ENCODE assay signal across 18 cellular contexts in genomic region chr12:91741932-91742331, GRCh38.
DNase-seq lines count a peak whose midpoint lies in the region; ATAC-seq and TF ChIP-seq lines count a peak whose summit lies in the region.
"Had no signal": no experiment of that assay in that cellular context is flagged by ENCODE, and none has a peak within 500 bp of the region (broad histone marks: within the 10 kb centered on the region; RNA-seq: fewer than 3 reads in every experiment).

No MANE protein-coding gene starts in this region.

- H3K27me3 ChIP-seq in IMR-90 (ENCODE audit: control insufficient read depth, insufficient read depth, low read length): peaks cover 2% of the 10 kb centered on the region; the same call in 1 of the 2 replicates
- H3K27me3 ChIP-seq in mesenchymal stem cell (ENCODE audit: control insufficient read depth in 1 of 2, insufficient read depth in 1 of 2, low read length in 2 of 2): no peaks in the 10 kb centered on the region
- H3K27me3 ChIP-seq: BLaER1 had no signal

- no peak overlapping the region for H2AK5ac ChIP-seq in IMR-90 (ENCODE audit: low read depth, low read length)
- H2AK5ac ChIP-seq in mesenchymal stem cell (ENCODE audit: low read length, severe bottlenecking): no peak overlapping the region

- POLR2A ChIA-PET in IMR-90 (lab: Charles Lee; ENCODE audit: unreplicated experiment): no interaction called here

- H4K5ac ChIP-seq in IMR-90 (ENCODE audit: low read depth, low read length): no peak overlapping the region

- H2BK15ac ChIP-seq in IMR-90 (ENCODE audit: low read depth, low read length) (no peak overlapping the region), mesenchymal stem cell (ENCODE audit: low read depth, poor library complexity, severe bottlenecking) (no peak overlapping the region)

- no peak for TF ChIP-seq POLR2A in IMR-90 (IDR thresholded peaks at IDR 0.05; ENCODE audit: low read depth, low read length)

- 27% methylated on average over 2 of the region's 2 CpGs; no CpG with 5 or more reads in 1 of the 2 experiments for WGBS in IMR-90 (ENCODE audit: extremely low coverage in 2 of 2, insufficient read length in 1 of 2), 2 experiments
- 78% methylated on average over 2 of the region's 2 CpGs for WGBS in mesenchymal stem cell

- peak; percentile 78 for ATAC-seq in IMR-90 (ENCODE audit: low read depth)
- ATAC-seq in HG02840 (IDR thresholded peaks at IDR 0.05; ENCODE audit: low FRiP score, unreplicated experiment): no peak
- no peak for ATAC-seq in HG02870 (IDR thresholded peaks at IDR 0.05; ENCODE audit: unreplicated experiment)
- no peak for ATAC-seq in GM19023 (IDR thresholded peaks at IDR 0.05; ENCODE audit: unreplicated experiment)
- ATAC-seq: CD8-positive, alpha-beta T cell; GM12878; HCT116 had no signal

- H3K4ac ChIP-seq in IMR-90 (ENCODE audit: low read depth, low read length) (no peak overlapping the region), mesenchymal stem cell (ENCODE audit: low read depth in 1 of 2, low read length in 2 of 2) (no peak overlapping the region)

- no peak for TF ChIP-seq CTCF in IMR-90 (conservative IDR thresholded peaks at IDR 0.05; ENCODE audit: low read depth, low read length)

- DNase-seq in IMR-90 (peak; percentile 22), fibroblast of peridontal ligament (ENCODE audit: extremely low read depth) (peak; percentile 14), mesenchymal stem cell (peak; percentile 22)
- DNase-seq: Caco-2; CD4-positive, CD25-positive, alpha-beta regulatory T cell; CD8-positive, alpha-beta T cell; DMS153; EL; GDM1; GM23248; H7 had no signal

- no peaks in the 10 kb centered on the region for H3K36me3 ChIP-seq in IMR-90 (ENCODE audit: control insufficient read depth, insufficient read depth, low read length)
- no peaks in the 10 kb centered on the region for H3K36me3 ChIP-seq in mesenchymal stem cell (ENCODE audit: control insufficient read depth in 1 of 2, insufficient read depth in 2 of 2, low read depth in 1 of 2, low read length in 2 of 2)
- H3K36me3 ChIP-seq: BLaER1 had no signal

- no peak overlapping the region for H2AK9ac ChIP-seq in IMR-90 (replicated peaks; ENCODE audit: low read depth, low read length, poor library complexity)

- no peak overlapping the region for H3K27ac ChIP-seq in IMR-90 (ENCODE audit: insufficient read depth, low read length)
- H3K27ac ChIP-seq in mesenchymal stem cell (ENCODE audit: low read length, poor library complexity, severe bottlenecking): no peak overlapping the region
- H3K27ac ChIP-seq: BLaER1, C4-2B, GM23248 had no signal

- H3K23ac ChIP-seq in IMR-90 (ENCODE audit: low read depth, low read length) (no peak overlapping the region), mesenchymal stem cell (ENCODE audit: low read length in 2 of 2) (no peak overlapping the region)

- H2AFZ ChIP-seq in IMR-90 (replicated peaks; ENCODE audit: low read length, poor library complexity): no peak overlapping the region
- no peak overlapping the region for H2AFZ ChIP-seq in mesenchymal stem cell (ENCODE audit: low read depth, low read length)
- H2AFZ ChIP-seq: GM23248 had no signal

- H3K4me1 ChIP-seq in IMR-90 (ENCODE audit: control insufficient read depth, insufficient read depth, low read length): peaks cover 3% of the 10 kb centered on the region; the same call in 1 of the 2 replicates
- H3K4me1 ChIP-seq in mesenchymal stem cell (ENCODE audit: control insufficient read depth, insufficient read depth, low read depth, low read length): no peaks in the 10 kb centered on the region
- H3K4me1 ChIP-seq: BLaER1, Caco-2 had no signal

- no peak overlapping the region for H2BK20ac ChIP-seq in IMR-90 (ENCODE audit: low read depth, low read length)

- H3K4me2 ChIP-seq in IMR-90 (ENCODE audit: low read depth, low read length): no peak overlapping the region
- no peak overlapping the region for H3K4me2 ChIP-seq in mesenchymal stem cell (ENCODE audit: low read length, poor library complexity, severe bottlenecking)
- H3K4me2 ChIP-seq: BLaER1 had no signal

- H3K9me3 ChIP-seq in IMR-90 (ENCODE audit: control insufficient read depth, insufficient read depth, low read length) (no peaks in the 10 kb centered on the region), mesenchymal stem cell (ENCODE audit: control insufficient read depth, low read length) (no peaks in the 10 kb centered on the region)
- H3K9me3 ChIP-seq: BLaER1, Caco-2 had no signal

- CTCF ChIA-PET in IMR-90 (lab: Yijun Ruan, JAX): no interaction called here

- no peak overlapping the region for H3K4me3 ChIP-seq in IMR-90 (ENCODE audit: insufficient read depth, low read depth, low read length)
- H3K4me3 ChIP-seq in mesenchymal stem cell (ENCODE audit: insufficient read depth in 1 of 2, low read depth in 1 of 2, low read length in 2 of 2): no peak overlapping the region
- H3K4me3 ChIP-seq: BLaER1, GM12878, GM23248 had no signal

- H3K18ac ChIP-seq in IMR-90 (ENCODE audit: low read depth, low read length): no peak overlapping the region
- no peak overlapping the region for H3K18ac ChIP-seq in mesenchymal stem cell (ENCODE audit: low read depth in 1 of 2, low read length in 2 of 2)

- no peaks in the 10 kb centered on the region for H3K79me1 ChIP-seq in IMR-90 (ENCODE audit: low read depth in 1 of 2, low read length in 2 of 2)
- H3K79me1 ChIP-seq in mesenchymal stem cell (replicated peaks; ENCODE audit: low read length, poor library complexity, severe bottlenecking): no peaks in the 10 kb centered on the region

- 0 out of 2 replicates have a peak, but pooled peaks cover 2% of the 10 kb centered on the region for H3K9me1 ChIP-seq in IMR-90 (ENCODE audit: insufficient read depth, low read length)

- no peak overlapping the region for H3K9ac ChIP-seq in IMR-90 (ENCODE audit: low read depth, low read length)
- H3K9ac ChIP-seq in mesenchymal stem cell (ENCODE audit: low read length): no peak overlapping the region
- H3K9ac ChIP-seq: BLaER1, GM23248 had no signal

- H4K91ac ChIP-seq in IMR-90 (ENCODE audit: insufficient read depth, low read depth, low read length) (no peak overlapping the region), mesenchymal stem cell (ENCODE audit: low read length) (no peak overlapping the region)

- no peak overlapping the region for H3K56ac ChIP-seq in IMR-90 (ENCODE audit: extremely low read depth, insufficient read depth, low read length)

- no peaks in the 10 kb centered on the region for H4K20me1 ChIP-seq in IMR-90 (ENCODE audit: insufficient read depth, low read length)
- H4K20me1 ChIP-seq: BLaER1 had no signal

- TF ChIP-seq RAD21 in IMR-90 (IDR thresholded peaks at IDR 0.05; ENCODE audit: low read length): no peak

- no peak overlapping the region for H2BK120ac ChIP-seq in IMR-90 (ENCODE audit: low read depth, low read length)
- H2BK120ac ChIP-seq in mesenchymal stem cell (ENCODE audit: low read depth, low read length): no peak overlapping the region

- no peak overlapping the region for H2BK12ac ChIP-seq in mesenchymal stem cell (ENCODE audit: low read length in 2 of 2)

- BruUV-seq in IMR-90 (replicated peaks; lab: Mats Ljungman, UMichigan): no TSS peak

- dilution Hi-C loops in IMR-90 (cut with HindIII; ENCODE audit: low sequenced_read_pairs, unreplicated experiment): no loop called here

- H3K14ac ChIP-seq in IMR-90 (replicated peaks; ENCODE audit: low read depth, low read length) (no peak overlapping the region), mesenchymal stem cell (ENCODE audit: low read length in 2 of 2) (no peak overlapping the region)

- intact Hi-C loops in IMR-90 (cut with micrococcal nuclease): no loop called here

- no peak overlapping the region for H4K8ac ChIP-seq in IMR-90 (ENCODE audit: low read depth in 2 of 2, low read length in 2 of 2)
- H4K8ac ChIP-seq in mesenchymal stem cell (ENCODE audit: low read length): no peak overlapping the region

- in situ Hi-C loops in IMR-90 (cut with MboI; ENCODE audit: low sequenced_read_pairs): no loop called here

- H2BK5ac ChIP-seq in IMR-90 (ENCODE audit: low read depth, low read length, poor library complexity, severe bottlenecking): no peak overlapping the region
- no peak overlapping the region for H2BK5ac ChIP-seq in mesenchymal stem cell (ENCODE audit: low read depth, low read length, poor library complexity, severe bottlenecking)

TF ChIP-seq in IMR-90, 13 proteins besides CTCF, POLR2A, EP300 and RAD21:
- no peak for TF ChIP-seq MXI1 (IDR thresholded peaks at IDR 0.05; ENCODE audit: borderline replicate concordance, low read depth, low read length)
- TF ChIP-seq NFE2L2 (IDR thresholded peaks at IDR 0.05; ENCODE audit: low read depth, low read length): no peak
- no peak for TF ChIP-seq MAZ (IDR thresholded peaks at IDR 0.05; ENCODE audit: borderline replicate concordance, low read depth, low read length)
- no peak for TF ChIP-seq SMC3 (IDR thresholded peaks at IDR 0.05; ENCODE audit: low read depth, low read length)
- TF ChIP-seq MAFK (IDR thresholded peaks at IDR 0.05; ENCODE audit: low read depth, low read length): no peak
- no peak for TF ChIP-seq RCOR1 (IDR thresholded peaks at IDR 0.05; ENCODE audit: insufficient replicate concordance, low read length)
- no peak for TF ChIP-seq RFX5 (IDR thresholded peaks at IDR 0.05; ENCODE audit: low read depth, low read length)
- no peak for TF ChIP-seq CHD1 (IDR thresholded peaks at IDR 0.05; ENCODE audit: low read depth, low read length)
- TF ChIP-seq, protein P1, sequence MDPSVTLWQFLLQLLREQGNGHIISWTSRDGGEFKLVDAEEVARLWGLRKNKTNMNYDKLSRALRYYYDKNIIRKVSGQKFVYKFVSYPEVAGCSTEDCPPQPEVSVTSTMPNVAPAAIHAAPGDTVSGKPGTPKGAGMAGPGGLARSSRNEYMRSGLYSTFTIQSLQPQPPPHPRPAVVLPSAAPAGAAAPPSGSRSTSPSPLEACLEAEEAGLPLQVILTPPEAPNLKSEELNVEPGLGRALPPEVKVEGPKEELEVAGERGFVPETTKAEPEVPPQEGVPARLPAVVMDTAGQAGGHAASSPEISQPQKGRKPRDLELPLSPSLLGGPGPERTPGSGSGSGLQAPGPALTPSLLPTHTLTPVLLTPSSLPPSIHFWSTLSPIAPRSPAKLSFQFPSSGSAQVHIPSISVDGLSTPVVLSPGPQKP (IDR thresholded peaks at IDR 0.05; ENCODE audit: borderline replicate concordance, low read depth, low read length): no peak
- no peak for TF ChIP-seq BHLHE40 (IDR thresholded peaks at IDR 0.05; ENCODE audit: low read depth, low read length)
